ENCODE assay signal across 15 cellular contexts in genomic region chr2:27973592-27973991, GRCh38.
DNase-seq lines count a peak whose midpoint lies in the region; ATAC-seq, FAIRE-seq and TF ChIP-seq lines count a peak whose summit lies in the region.
"Had no signal": no experiment of that assay in that cellular context is flagged by ENCODE, and none has a peak within 500 bp of the region (broad histone marks: within the 10 kb centered on the region; RNA-seq: fewer than 3 reads in every experiment).

No MANE protein-coding gene starts in this region.

- FAIRE-seq in TTC549 (lab: Jason Lieb, UNC) = peak; percentile 78

- CTCF ChIA-PET in MCF 10A (lab: Yijun Ruan, JAX) = interaction anchor here (0.5 to 1.7 kb wide), 4 partner anchors 11 to 41 kb away, joined by 3 to 6 read pairs (median 4); no protein-coding TSS in a partner anchor

- H3K4me1 Mint-ChIP-seq in MCF 10A (ENCODE audit: insufficient read depth, unreplicated experiment) (peaks cover 24% of the 10 kb centered on the region), type B pancreatic cell (ENCODE audit: unreplicated experiment) (no peaks in the 10 kb centered on the region)

- POLR2A ChIA-PET in MCF 10A (lab: Yijun Ruan, JAX) = interaction anchor here (1.0 to 1.4 kb wide), 3 partner anchors 8 to 423 kb away, joined by 3 read pairs; no protein-coding TSS in a partner anchor

- no TSS peak for BruUV-seq in MCF 10A (replicated peaks; lab: Mats Ljungman, UMichigan)

- no peak overlapping the region for H3K27ac ChIP-seq in breast epithelium

- H3K9me3 Mint-ChIP-seq in MCF 10A (ENCODE audit: unreplicated experiment) = peaks cover 8% of the 10 kb centered on the region
- peaks cover 10% of the 10 kb centered on the region for H3K9me3 Mint-ChIP-seq in type B pancreatic cell

- no peaks in the 10 kb centered on the region for H3K4me1 ChIP-seq in breast epithelium

- H3K9me3 ChIP-seq in breast epithelium = peaks cover 0 to 6% of the 10 kb centered on the region in 2 donors

- H3K4me3 Mint-ChIP-seq in MCF 10A (ENCODE audit: unreplicated experiment) (no peak overlapping the region), type B pancreatic cell (no peak overlapping the region)
- H3K4me3 Mint-ChIP-seq: B cell had no signal

- DNase-seq in MCF 10A (ENCODE audit: unreplicated experiment) (no peak), breast epithelium (ENCODE audit: low spot score in 2 of 2) (no peak), fibroblast of mammary gland (ENCODE audit: low read depth) (no peak), type B pancreatic cell (ENCODE audit: extremely low spot score, unreplicated experiment) (no peak), DMS153 (lab: John Stamatoyannopoulos, UW) (no peak)
- DNase-seq: activated effector memory CD4-positive, alpha-beta T cell treated with Interleukin-2 at 50 U/mL for 16 hours; GOT3; NCI-H446 treated with DMSO at 0.1 percent for 48 hours; right cardiac atrium; SHP77; substantia nigra had no signal

- TF ChIP-seq CTCF in MCF 10A (IDR thresholded peaks at IDR 0.05; ENCODE audit: unreplicated experiment) (no peak), breast epithelium (IDR thresholded peaks at IDR 0.05) (no peak), fibroblast of mammary gland (conservative IDR thresholded peaks at IDR 0.05; ENCODE audit: control insufficient read depth, insufficient read depth, low read depth, low read length) (peak; percentile 31), type B pancreatic cell (conservative IDR thresholded peaks at IDR 0.05) (peak; percentile 46)

- intact Hi-C loops in MCF 10A (cut with micrococcal nuclease) (no loop called here), breast epithelium (cut with DNase I; ENCODE audit: low total_unique reads) (no loop called here)

- H3K27ac Mint-ChIP-seq in MCF 10A (ENCODE audit: low read depth, unreplicated experiment) (peak overlapping the region; percentile 49), type B pancreatic cell (no peak overlapping the region)
- H3K27ac Mint-ChIP-seq: B cell had no signal

- H3K4me3 ChIP-seq in breast epithelium (no peak overlapping the region), fibroblast of mammary gland (ENCODE audit: control insufficient read depth, low read depth, low read length) (no peak overlapping the region)

- H3K36me3 Mint-ChIP-seq in MCF 10A (ENCODE audit: insufficient read depth, unreplicated experiment) (peaks cover 8% of the 10 kb centered on the region), type B pancreatic cell (peaks cover 12% of the 10 kb centered on the region)

- no peak for TF ChIP-seq POLR2A in breast epithelium (IDR thresholded peaks at IDR 0.05)

- no peaks in the 10 kb centered on the region for H3K27me3 ChIP-seq in breast epithelium

- H3K36me3 ChIP-seq in breast epithelium = no peaks in the 10 kb centered on the region

- ATAC-seq in HG02588 (IDR thresholded peaks at IDR 0.05; ENCODE audit: unreplicated experiment) (no peak), GM19324 (IDR thresholded peaks at IDR 0.05; ENCODE audit: low FRiP score, unreplicated experiment) (no peak)
- ATAC-seq: right cardiac atrium had no signal

- no peaks in the 10 kb centered on the region for H3K27me3 Mint-ChIP-seq in MCF 10A (ENCODE audit: insufficient read depth, unreplicated experiment)
- no peaks in the 10 kb centered on the region for H3K27me3 Mint-ChIP-seq in type B pancreatic cell
- H3K27me3 Mint-ChIP-seq: B cell had no signal

Comparison
In these comparisons a context has a peak if more than half of its experiments do, and no peak if none do; other contexts are left out.
1. CTCF ChIP-seq: peak in fibroblast of mammary gland (single experiment) and type B pancreatic cell (single experiment); none in MCF 10A (single experiment) and breast epithelium (0 of 3).